26 cellular contexts compared by ENCODE assay signal in genomic region chr2:149100739-149101699, GRCh38.
DNase-seq lines count a peak whose midpoint lies in the region; ATAC-seq, FAIRE-seq and TF ChIP-seq lines count a peak whose summit lies in the region.
"Had no signal": no experiment of that assay in that cellular context is flagged by ENCODE, and none has a peak within 500 bp of the region (broad histone marks: within the 10 kb centered on the region; RNA-seq: fewer than 3 reads in every experiment).

No MANE protein-coding gene starts in this region.

- H3K9ac ChIP-seq in keratinocyte (ENCODE audit: control insufficient read depth, extremely low read depth, insufficient read depth, low read length), result no peak overlapping the region

- H3K36me3 ChIP-seq in MG63 (no peaks in the 10 kb centered on the region), keratinocyte (ENCODE audit: control insufficient read depth in 2 of 2, extremely low read depth in 1 of 2, insufficient read depth in 2 of 2, low read length in 2 of 2) (peaks cover 0 to 2% of the 10 kb centered on the region in 2 experiments), pancreas (no peaks in the 10 kb centered on the region)
- H3K36me3 ChIP-seq: cardiac muscle cell had no signal

- H4K20me1 ChIP-seq in keratinocyte (ENCODE audit: control insufficient read depth, extremely low read depth, insufficient read depth, low read length), result no peaks in the 10 kb centered on the region

- intact Hi-C loops in pancreas (cut with DNase I), result no loop called here

- H3K9me1 ChIP-seq in keratinocyte (ENCODE audit: control insufficient read depth, extremely low read depth, insufficient read depth, low read length), result no peaks in the 10 kb centered on the region

- peaks cover 24% of the 10 kb centered on the region for H3K4me1 ChIP-seq in keratinocyte (ENCODE audit: control insufficient read depth, extremely low read depth, insufficient read depth, low read length)
- peaks cover 10 to 15% (median 10%) of the 10 kb centered on the region in 3 donors for H3K4me1 ChIP-seq in pancreas

- peak overlapping the region; percentile 61 for H3K4me2 ChIP-seq in keratinocyte (ENCODE audit: control insufficient read depth, extremely low read depth, insufficient read depth, low read depth, low read length)

- peak overlapping the region; percentile 4 for H3K27ac ChIP-seq in keratinocyte (ENCODE audit: control insufficient read depth, insufficient read depth, low read length)
- peak overlapping the region in 2 of 4 donors; percentile 38 to 47 for H3K27ac ChIP-seq in pancreas
- H3K27ac ChIP-seq: cardiac muscle cell, coronary artery had no signal

- no peak for TF ChIP-seq CTCF in keratinocyte (optimal IDR thresholded peaks at IDR 0.05 in 1 of 3, IDR thresholded peaks at IDR 0.05 in 1 of 3, conservative IDR thresholded peaks at IDR 0.05 in 1 of 3; ENCODE audit: extremely low read depth in 1 of 3, insufficient read depth in 2 of 3, low read length in 3 of 3)
- no peak for TF ChIP-seq CTCF in pancreas (IDR thresholded peaks at IDR 0.05)

- H3K9me3 ChIP-seq in MG63 (no peaks in the 10 kb centered on the region), keratinocyte (ENCODE audit: control insufficient read depth, low read depth, low read length) (no peaks in the 10 kb centered on the region), pancreas (no peaks in the 10 kb centered on the region)

- FAIRE-seq in keratinocyte (lab: Jason Lieb, UNC) (peak; percentile 85), pancreas (lab: Jason Lieb, UNC) (no peak)

- H2AFZ ChIP-seq in keratinocyte (ENCODE audit: control insufficient read depth, low read length), result peak overlapping the region; percentile 17

- dilution Hi-C loops in keratinocyte (cut with MboI; ENCODE audit: extremely low pct_ligation_motif_present, low sequenced_read_pairs), result no loop called here

- DNase-seq in MG63 (peak; percentile 80), keratinocyte (ENCODE audit: low read depth, low spot score) (peak; percentile 19), pancreas (peak in 3 of 6 donors; percentile 28 to 58 (median 54)), NCI-H526 treated with DMSO at 0.1 percent for 48 hours (lab: John Stamatoyannopoulos, UW) (no peak), RKO (ENCODE audit: low spot score) (no peak)
- DNase-seq in activated CD4-positive, alpha-beta T cell treated with anti-CD3 and anti-CD28 coated beads, Interleukin-2, amount 50 U/mL, for 48 hours, result no peak
- DNase-seq: activated CD4-positive, alpha-beta T cell treated with anti-CD3 and anti-CD28 coated beads, Interleukin-2, amount 50 U/mL, for 4 hours; activated CD4-positive, CD25-positive, alpha-beta regulatory T cell; activated naive CD4-positive, alpha-beta T cell treated with anti-CD3 and anti-CD28 coated beads, Interleukin-2, amount 50 U/mL, for 16 hours; amniotic stem cell; CD4-positive, CD25-positive, alpha-beta regulatory T cell; effector memory CD8-positive, alpha-beta T cell; erythroblast; foreskin melanocyte; GOT3; naive B cell; NCI-H1092 treated with DMSO at 0.1 percent for 48 hours; NCI-H2029; occipital lobe; RPMI8226; stimulated activated CD4-positive, alpha-beta T cell treated with anti-CD3 and anti-CD28 coated beads, Interleukin-4, amount 100 ng/mL, for 4 hours; stimulated activated naive B cell treated with anti-CD40 and anti-IgM and Interleukin-4, amounts not matched to agents 10 μg/mL and 1 μg/mL and 100 μg/mL, for 72 hours; T-helper 1 cell had no signal

- ATAC-seq in pancreas, result peak; percentile 79 to 82 (median 80)
- no peak for ATAC-seq in HG02852 (IDR thresholded peaks at IDR 0.05; ENCODE audit: unreplicated experiment)
- ATAC-seq: effector memory CD8-positive, alpha-beta T cell; stimulated activated naive B cell treated with anti-CD40 and anti-IgM and Interleukin-4, amounts not matched to agents 10 μg/mL and 1 μg/mL and 100 μg/mL, for 72 hours had no signal

- WGBS in pancreas, 2 donors, result 10 to 15% methylated on average over 12 of the region's 12 CpGs

- no peaks in the 10 kb centered on the region for H3K27me3 ChIP-seq in MG63
- H3K27me3 ChIP-seq in keratinocyte (ENCODE audit: control insufficient read depth, extremely low read depth, insufficient read depth, low read length), result no peaks in the 10 kb centered on the region
- H3K27me3 ChIP-seq in pancreas, result no peaks in the 10 kb centered on the region
- H3K27me3 ChIP-seq: cardiac muscle cell had no signal

- no peak overlapping the region for H3K4me3 ChIP-seq in MG63
- H3K4me3 ChIP-seq in keratinocyte (ENCODE audit: control insufficient read depth in 2 of 3, extremely low read depth in 1 of 3, insufficient read depth in 2 of 3, low read depth in 1 of 3, low read length in 3 of 3), result peak overlapping the region in 1 of 3 experiments; percentile 7
- H3K4me3 ChIP-seq in pancreas, result peak overlapping the region in 2 of 4 donors; percentile 17 to 19
- H3K4me3 ChIP-seq: cardiac muscle cell, coronary artery had no signal

- H3K79me2 ChIP-seq in keratinocyte (ENCODE audit: control insufficient read depth, insufficient read depth, low read length), result no peaks in the 10 kb centered on the region

Comparison
In these comparisons a context has a peak if more than half of its experiments do, and no peak if none do; other contexts are left out.
1. DNase-seq: peak in MG63 (single experiment) and keratinocyte (single experiment); none in NCI-H526 treated with DMSO at 0.1 percent for 48 hours (single experiment), activated CD4-positive, alpha-beta T cell treated with anti-CD3 and anti-CD28 coated beads, Interleukin-2, amount 50 U/mL, for 48 hours (0 of 2) and RKO (single experiment).